Comparison of ENCODE assay signal across 12 cellular contexts in the genomic region with DNA sequence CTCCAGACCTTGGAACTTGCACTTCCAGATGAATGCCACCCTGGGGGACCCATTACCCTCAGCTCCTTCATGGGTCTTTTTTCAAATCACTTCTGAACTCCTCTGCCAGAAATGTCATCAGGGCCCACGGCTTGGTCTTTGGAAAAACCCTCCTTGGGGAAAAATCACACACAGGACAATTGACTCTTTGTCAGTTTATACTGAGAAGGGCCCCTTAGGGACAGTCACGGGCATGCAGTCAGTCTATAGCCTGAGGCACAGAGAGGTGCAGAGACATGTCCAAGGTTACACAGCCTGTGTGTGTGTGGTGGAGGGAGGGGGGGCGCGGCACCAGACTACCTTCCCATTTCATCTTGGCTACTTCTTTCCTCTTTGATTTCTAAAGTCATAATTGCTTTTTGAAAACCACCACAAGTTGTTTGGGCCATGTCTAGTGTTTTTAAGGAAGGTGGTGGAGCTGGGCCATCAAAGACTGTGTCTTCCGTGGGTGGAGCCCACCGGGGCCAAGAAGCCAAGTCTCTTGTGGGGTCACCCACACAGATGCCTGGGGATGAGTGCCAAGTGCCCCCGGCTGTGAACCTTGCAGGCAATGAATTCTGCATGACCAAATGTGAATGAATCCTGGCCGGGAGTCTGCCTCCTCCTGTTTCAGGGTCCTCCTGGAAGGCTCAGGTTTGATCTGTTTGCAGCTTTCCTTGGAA.
"Had no signal": no experiment of that assay in that cellular context is flagged by ENCODE, and none has a peak within 500 bp of the region (broad histone marks: within the 10 kb centered on the region; RNA-seq: fewer than 3 reads in every experiment).

No MANE protein-coding gene starts in this region.

- H3K4me1 Mint-ChIP-seq: activated CD4-positive, alpha-beta memory T cell treated with anti-CD3 and anti-CD28 coated beads, Interleukin-2, amount 10 ng/mL, durations not matched to agents 7 days and 5 days; activated CD4-positive, alpha-beta T cell treated with anti-CD3 and anti-CD28 coated beads for 36 hours; activated naive CD4-positive, alpha-beta T cell treated with anti-CD3 and anti-CD28 coated beads, Interleukin-2, amount 10 ng/mL, durations not matched to agents 7 days and 5 days; naive B cell had no signal

- H3K36me3 ChIP-seq: colonic mucosa, esophagus squamous epithelium had no signal

- H3K4me3 Mint-ChIP-seq: activated CD4-positive, alpha-beta memory T cell treated with anti-CD3 and anti-CD28 coated beads, Interleukin-2, amount 10 ng/mL, durations not matched to agents 7 days and 5 days; activated CD4-positive, alpha-beta T cell treated with anti-CD3 and anti-CD28 coated beads for 36 hours; activated naive CD4-positive, alpha-beta T cell treated with anti-CD3 and anti-CD28 coated beads, Interleukin-2, amount 10 ng/mL, durations not matched to agents 7 days and 5 days; activated T-cell treated with anti-CD3 and anti-CD28 coated beads, Interleukin-2, amount 50 U/mL, for 24 hours; type B pancreatic cell had no signal

- H3K27ac ChIP-seq: colonic mucosa, esophagus squamous epithelium had no signal

- H3K4me3 ChIP-seq: colonic mucosa, esophagus squamous epithelium had no signal

- H3K4me1 ChIP-seq: colonic mucosa, esophagus squamous epithelium had no signal

- H3K36me3 Mint-ChIP-seq: activated naive CD4-positive, alpha-beta T cell treated with anti-CD3 and anti-CD28 coated beads, Interleukin-2, amount 10 ng/mL, durations not matched to agents 7 days and 5 days; type B pancreatic cell had no signal

- H3K9me3 ChIP-seq: colonic mucosa had no signal

- H3K27ac Mint-ChIP-seq: activated CD4-positive, alpha-beta memory T cell treated with anti-CD3 and anti-CD28 coated beads, Interleukin-2, amount 10 ng/mL, durations not matched to agents 7 days and 5 days; activated CD4-positive, alpha-beta T cell treated with anti-CD3 and anti-CD28 coated beads for 36 hours; activated naive CD4-positive, alpha-beta T cell treated with anti-CD3 and anti-CD28 coated beads, Interleukin-2, amount 10 ng/mL, durations not matched to agents 7 days and 5 days; activated T-cell treated with anti-CD3 and anti-CD28 coated beads, Interleukin-2, amount 50 U/mL, for 24 hours; naive B cell; type B pancreatic cell had no signal

- DNase-seq: activated CD4-positive, alpha-beta memory T cell treated with anti-CD3 and anti-CD28 coated beads, Interleukin-2, amount 10 ng/mL, durations not matched to agents 7 days and 5 days; activated naive CD4-positive, alpha-beta T cell treated with anti-CD3 and anti-CD28 coated beads, Interleukin-2, amount 10 ng/mL, durations not matched to agents 7 days and 5 days; activated T-cell treated with anti-CD3 and anti-CD28 coated beads, Interleukin-2, amount 50 U/mL, for 24 hours; central memory CD4-positive, alpha-beta T cell; colonic mucosa; effector CD4-positive, alpha-beta T cell; esophagus squamous epithelium; naive B cell; retina; stimulated activated naive CD8-positive, alpha-beta T cell treated with anti-CD3 and anti-CD28 coated beads, Interleukin-15, Interleukin-2, amounts not matched to agents 100 U/mL and 50 U/mL, for 24 hours had no signal

- H3K27me3 ChIP-seq: colonic mucosa had no signal
